8 cellular contexts compared by ENCODE assay signal in the genomic region with DNA sequence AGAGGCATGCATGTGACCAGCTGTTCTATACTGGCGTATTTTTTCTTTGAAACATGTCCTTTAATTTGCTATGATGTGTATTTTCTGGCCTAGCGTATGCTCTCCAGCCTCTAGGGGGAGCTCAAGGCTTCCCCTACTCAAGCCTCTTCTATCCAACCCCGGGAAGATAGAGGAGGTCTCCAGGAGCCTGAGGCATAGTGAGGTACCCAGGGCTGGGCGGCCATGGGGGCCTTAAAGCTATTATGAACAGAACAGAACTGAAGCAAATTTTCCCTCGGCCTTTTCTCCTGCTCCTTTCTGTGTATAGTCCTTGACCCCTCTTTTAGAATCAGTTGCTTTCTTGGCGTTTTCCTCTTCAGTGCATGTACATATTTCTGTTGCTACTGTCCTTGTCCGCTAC.
DNase-seq lines count a peak whose midpoint lies in the region; ATAC-seq and TF ChIP-seq lines count a peak whose summit lies in the region.

No MANE protein-coding gene starts in this region.

- no peak for TF ChIP-seq POLR2A in esophagus squamous epithelium (IDR thresholded peaks at IDR 0.05)

- WGBS in esophagus squamous epithelium, 2 donors, result 49 to 56% methylated on average over 7 of the region's 7 CpGs

- no peak overlapping the region for H3K27ac ChIP-seq in SJSA1
- no peak overlapping the region for H3K27ac ChIP-seq in esophagus squamous epithelium

- H3K27me3 ChIP-seq in SJSA1 (replicated peaks), result no peaks in the 10 kb centered on the region
- no peaks in the 10 kb centered on the region for H3K27me3 ChIP-seq in esophagus squamous epithelium

- H3K27ac Mint-ChIP-seq in activated naive CD4-positive, alpha-beta T cell treated with anti-CD3 and anti-CD28 coated beads, Interleukin-2, amount 10 ng/mL, durations not matched to agents 7 days and 5 days, result no peak overlapping the region
- H3K27ac Mint-ChIP-seq in nephron, result no peak overlapping the region

- H3K36me3 Mint-ChIP-seq in activated naive CD4-positive, alpha-beta T cell treated with anti-CD3 and anti-CD28 coated beads, Interleukin-2, amount 10 ng/mL, durations not matched to agents 7 days and 5 days, result no peaks in the 10 kb centered on the region
- H3K36me3 Mint-ChIP-seq in nephron (ENCODE audit: low read depth), result no peaks in the 10 kb centered on the region

- no peaks in the 10 kb centered on the region for H3K4me1 Mint-ChIP-seq in activated naive CD4-positive, alpha-beta T cell treated with anti-CD3 and anti-CD28 coated beads, Interleukin-2, amount 10 ng/mL, durations not matched to agents 7 days and 5 days
- H3K4me1 Mint-ChIP-seq in nephron, result peaks cover 15% of the 10 kb centered on the region

- H3K27me3 Mint-ChIP-seq in activated naive CD4-positive, alpha-beta T cell treated with anti-CD3 and anti-CD28 coated beads, Interleukin-2, amount 10 ng/mL, durations not matched to agents 7 days and 5 days, result no peaks in the 10 kb centered on the region
- H3K27me3 Mint-ChIP-seq in nephron (ENCODE audit: low read depth), result peaks cover 4% of the 10 kb centered on the region

- H3K9me3 ChIP-seq in SJSA1 (replicated peaks) (no peaks in the 10 kb centered on the region), esophagus squamous epithelium (no peaks in the 10 kb centered on the region)

- TF ChIP-seq CTCF in esophagus squamous epithelium (IDR thresholded peaks at IDR 0.05) (peak; percentile 38 to 78 (median 62)), nephron (IDR thresholded peaks at IDR 0.05; ENCODE audit: unreplicated experiment in 3 of 3) (peak; percentile 44 to 59 (median 48))

- no peak overlapping the region for H3K4me3 Mint-ChIP-seq in activated naive CD4-positive, alpha-beta T cell treated with anti-CD3 and anti-CD28 coated beads, Interleukin-2, amount 10 ng/mL, durations not matched to agents 7 days and 5 days
- no peak overlapping the region for H3K4me3 Mint-ChIP-seq in nephron

- no peak overlapping the region for H3K4me3 ChIP-seq in SJSA1
- H3K4me3 ChIP-seq in esophagus squamous epithelium, result no peak overlapping the region

- no peaks in the 10 kb centered on the region for H3K4me1 ChIP-seq in SJSA1 (replicated peaks)
- H3K4me1 ChIP-seq in esophagus squamous epithelium, result peaks cover 0 to 5% (median 0%) of the 10 kb centered on the region in 3 donors

- H3K36me3 ChIP-seq in SJSA1, result no peaks in the 10 kb centered on the region
- H3K36me3 ChIP-seq in esophagus squamous epithelium, result no peaks in the 10 kb centered on the region

- peak; percentile 30 for DNase-seq in activated naive CD4-positive, alpha-beta T cell treated with anti-CD3 and anti-CD28 coated beads, Interleukin-2, amount 10 ng/mL, durations not matched to agents 7 days and 5 days
- DNase-seq in activated naive CD4-positive, alpha-beta T cell treated with Interleukin-2 at 50 U/mL for 16 hours, result no peak
- DNase-seq in Kasumi-1 (lab: John Stamatoyannopoulos, UW) (peak; percentile 29 to 45), SJSA1 (ENCODE audit: low read depth in 1 of 2, low spot score in 2 of 2) (peak; percentile 47 to 51), esophagus squamous epithelium (lab: John Stamatoyannopoulos, UW) (no peak)

- intact Hi-C loops in esophagus squamous epithelium (cut with DNase I), result no loop called here

- no peak for ATAC-seq in HG03025 (IDR thresholded peaks at IDR 0.05; ENCODE audit: low FRiP score, unreplicated experiment)
- ATAC-seq in HG03521 (IDR thresholded peaks at IDR 0.05; ENCODE audit: unreplicated experiment), result no peak

- CTCF ChIA-PET in activated naive CD4-positive, alpha-beta T cell treated with anti-CD3 and anti-CD28 coated beads, Interleukin-2, amount 10 ng/mL, durations not matched to agents 7 days and 5 days (lab: Charles Lee), result interaction anchor here (0.6 to 1.0 kb wide), 3 partner anchors 12 to 52 kb away, joined by 3 read pairs; no protein-coding TSS in a partner anchor

- no peaks in the 10 kb centered on the region for H3K9me3 Mint-ChIP-seq in activated naive CD4-positive, alpha-beta T cell treated with anti-CD3 and anti-CD28 coated beads, Interleukin-2, amount 10 ng/mL, durations not matched to agents 7 days and 5 days
- H3K9me3 Mint-ChIP-seq in nephron, result no peaks in the 10 kb centered on the region

Comparison
In these comparisons a context has a peak if more than half of its experiments do, and no peak if none do; other contexts are left out.
1. DNase-seq: peak in activated naive CD4-positive, alpha-beta T cell treated with anti-CD3 and anti-CD28 coated beads, Interleukin-2, amount 10 ng/mL, durations not matched to agents 7 days and 5 days (single experiment), Kasumi-1 (2 of 2) and SJSA1 (2 of 2); none in activated naive CD4-positive, alpha-beta T cell treated with Interleukin-2 at 50 U/mL for 16 hours (single experiment) and esophagus squamous epithelium (single experiment).